Comparison of ENCODE assay signal across 23 cellular contexts in genomic region chr14:95323361-95323760, GRCh38. TPM values are rescaled to one million over a fixed set of nuclear protein-coding genes. Genes with fewer than 3 reads are reported as not detected.
A peak's percentile ranks its signal among the peaks of the same experiment; 100 is the strongest.
DNase-seq lines count a peak whose midpoint lies in the region; ATAC-seq, FAIRE-seq and TF ChIP-seq lines count a peak whose summit lies in the region.
"Had no signal": no experiment of that assay in that cellular context is flagged by ENCODE, and none has a peak within 500 bp of the region (broad histone marks: within the 10 kb centered on the region; RNA-seq: fewer than 3 reads in every experiment).

No MANE protein-coding gene starts in this region.

- H3K4me3 ChIP-seq in PC-9: no peak overlapping the region
- H3K4me3 ChIP-seq in bronchial epithelial cell (ENCODE audit: low read depth, low read length): no peak overlapping the region
- no peak overlapping the region for H3K4me3 ChIP-seq in vagina
- no peak overlapping the region for H3K4me3 ChIP-seq in colonic mucosa

- intact Hi-C loops in PC-9 (cut with micrococcal nuclease; ENCODE audit: unreplicated experiment): no loop called here
- intact Hi-C loops in vagina (cut with DNase I): no loop called here
- intact Hi-C loops in colonic mucosa (cut with DNase I): no loop called here

- H3K27ac ChIP-seq in PC-9: peak overlapping the region; percentile 88
- H3K27ac ChIP-seq in foreskin keratinocyte: peak overlapping the region; percentile 58
- H3K27ac ChIP-seq in vagina: peak overlapping the region; percentile 61
- H3K27ac ChIP-seq in colonic mucosa: no peak overlapping the region
- H3K27ac ChIP-seq: C4-2B had no signal

- ATAC-seq in foreskin keratinocyte: no peak
- ATAC-seq: HCT116 had no signal

- H3K4me2 ChIP-seq in PC-9: peak overlapping the region; percentile 37; the same call in 1 of the 2 replicates

- H3K9me3 ChIP-seq in PC-9 (ENCODE audit: insufficient read depth, low read depth): no peaks in the 10 kb centered on the region
- no peaks in the 10 kb centered on the region for H3K9me3 ChIP-seq in vagina
- no peaks in the 10 kb centered on the region for H3K9me3 ChIP-seq in colonic mucosa

- no TSS peak for BruUV-seq in PC-9 (replicated peaks; lab: Mats Ljungman, UMichigan)

- no peaks in the 10 kb centered on the region for H3K9me2 ChIP-seq in PC-9 (ENCODE audit: insufficient read depth)

- no peaks in the 10 kb centered on the region for H4K20me1 ChIP-seq in PC-9 (ENCODE audit: insufficient read depth)

- CTCF ChIA-PET in PC-9 (lab: Charles Lee): no interaction called here

- peaks cover 16% of the 10 kb centered on the region; the same call in 1 of the 2 replicates for H3F3A ChIP-seq in PC-9 (ENCODE audit: insufficient read depth, low read depth)

- H3K4me1 ChIP-seq in PC-9 (replicated peaks; ENCODE audit: insufficient read depth) (peaks cover 35% of the 10 kb centered on the region), foreskin keratinocyte (peaks cover 11% of the 10 kb centered on the region), vagina (peaks cover 34% of the 10 kb centered on the region), colonic mucosa (no peaks in the 10 kb centered on the region)

- POLR2A ChIA-PET in PC-9 (lab: Charles Lee; ENCODE audit: unreplicated experiment): no interaction called here

- no peak overlapping the region for H3K9ac ChIP-seq in colonic mucosa (ENCODE audit: low read depth in 2 of 2, low read length in 2 of 2)

- no peak for TF ChIP-seq POLR2A in vagina (IDR thresholded peaks at IDR 0.05)

- no peak for FAIRE-seq in bronchial epithelial cell (lab: Jason Lieb, UNC)
- FAIRE-seq: A204.1, GM12891 had no signal

- peaks cover 3% of the 10 kb centered on the region for H3K79me2 ChIP-seq in PC-9 (ENCODE audit: low read depth)

- H2AFZ ChIP-seq in PC-9: no peak overlapping the region

- no peaks in the 10 kb centered on the region for H3K27me3 ChIP-seq in PC-9 (ENCODE audit: insufficient read depth, low read depth)
- no peaks in the 10 kb centered on the region for H3K27me3 ChIP-seq in bronchial epithelial cell (ENCODE audit: control insufficient read depth, insufficient read depth, low read length)
- peaks cover 11% of the 10 kb centered on the region for H3K27me3 ChIP-seq in foreskin keratinocyte
- no peaks in the 10 kb centered on the region for H3K27me3 ChIP-seq in vagina
- H3K27me3 ChIP-seq in colonic mucosa: no peaks in the 10 kb centered on the region

- TF ChIP-seq CTCF in PC-9 (conservative IDR thresholded peaks at IDR 0.05): no peak
- no peak for TF ChIP-seq CTCF in bronchial epithelial cell (IDR thresholded peaks at IDR 0.05; ENCODE audit: insufficient read depth, low read length, severe bottlenecking)
- TF ChIP-seq CTCF in foreskin keratinocyte (conservative IDR thresholded peaks at IDR 0.05): no peak
- TF ChIP-seq CTCF in vagina (IDR thresholded peaks at IDR 0.05): no peak
- TF ChIP-seq CTCF in colonic mucosa (IDR thresholded peaks at IDR 0.05): no peak

- H3K36me3 ChIP-seq in PC-9 (ENCODE audit: low read depth) (no peaks in the 10 kb centered on the region), bronchial epithelial cell (ENCODE audit: control insufficient read depth, insufficient read depth, low read length) (no peaks in the 10 kb centered on the region), vagina (no peaks in the 10 kb centered on the region), colonic mucosa (no peaks in the 10 kb centered on the region)

- DNase-seq in PC-9 (no peak), bronchial epithelial cell (ENCODE audit: low read depth) (peak; percentile 32), foreskin keratinocyte (no peak), vagina (ENCODE audit: extremely low spot score in 2 of 2) (no peak), colonic mucosa (no peak), globus pallidus (ENCODE audit: low spot score) (no peak)
- DNase-seq in activated effector memory CD4-positive, alpha-beta T cell treated with Interleukin-2 at 50 U/mL for 16 hours: no peak
- DNase-seq: CD8-positive, alpha-beta memory T cell; DMS79 treated with DMSO at 0.1 percent for 48 hours; GF-D8; IMR-90; KG1; NCI-H1092; NCI-H1417 treated with DMSO at 0.1 percent for 48 hours; NCI-H1694 treated with DMSO at 0.1 percent for 48 hours; NCI-H2081; NCI-H2227 treated with DMSO at 0.1 percent for 48 hours; NCI-H526 treated with DMSO at 0.1 percent for 48 hours; SIG-M5 had no signal

RNA-seq across cellular contexts. Expression of gene CLMN, which starts 3.7 kb away (rescaled TPM):
- total RNA-seq in PC-9 (2021): 15.8 and 18.3 TPM in 2 replicates
- total RNA-seq in bronchial epithelial cell: 2.2 and 3.9 TPM in 2 replicates
- 4.7 and 5.7 TPM in 2 replicates for total RNA-seq in foreskin keratinocyte
- polyA plus RNA-seq in foreskin keratinocyte: 1.9 and 3.2 TPM in 2 replicates
- 19.6 TPM for total RNA-seq in vagina
- total RNA-seq in colonic mucosa: 100 to 1,000 TPM; 105 to 131 TPM
